Comparison of ENCODE assay signal across 1 cellular context in the genomic region with DNA sequence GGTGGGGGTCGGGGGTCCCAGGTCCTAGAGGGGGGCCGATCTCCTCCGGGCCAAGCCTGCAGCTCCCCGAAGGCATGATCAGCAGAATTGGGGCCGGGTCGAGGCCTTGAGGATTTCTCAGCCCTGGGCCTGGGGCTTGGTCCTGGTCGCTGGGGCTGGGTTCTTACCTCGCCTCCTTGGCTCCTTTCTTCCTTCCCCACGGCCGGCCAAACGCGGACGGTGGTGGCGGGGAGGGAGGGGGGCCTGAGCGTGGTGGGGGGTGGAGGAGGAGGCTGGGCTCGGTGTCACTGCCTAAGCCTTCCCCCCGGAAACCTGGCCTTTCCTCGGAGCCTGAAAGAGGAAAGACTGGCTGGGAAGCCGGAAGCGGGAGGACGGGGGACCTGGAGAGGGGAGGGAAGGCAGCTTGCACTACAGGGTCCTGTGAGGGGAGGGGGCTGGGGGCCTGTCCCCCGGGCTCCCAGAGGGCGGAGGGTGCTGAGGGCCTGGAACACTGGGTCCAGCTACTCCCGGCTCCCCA.
TF ChIP-seq lines count a peak whose summit lies in the region.

A gene with protein sequence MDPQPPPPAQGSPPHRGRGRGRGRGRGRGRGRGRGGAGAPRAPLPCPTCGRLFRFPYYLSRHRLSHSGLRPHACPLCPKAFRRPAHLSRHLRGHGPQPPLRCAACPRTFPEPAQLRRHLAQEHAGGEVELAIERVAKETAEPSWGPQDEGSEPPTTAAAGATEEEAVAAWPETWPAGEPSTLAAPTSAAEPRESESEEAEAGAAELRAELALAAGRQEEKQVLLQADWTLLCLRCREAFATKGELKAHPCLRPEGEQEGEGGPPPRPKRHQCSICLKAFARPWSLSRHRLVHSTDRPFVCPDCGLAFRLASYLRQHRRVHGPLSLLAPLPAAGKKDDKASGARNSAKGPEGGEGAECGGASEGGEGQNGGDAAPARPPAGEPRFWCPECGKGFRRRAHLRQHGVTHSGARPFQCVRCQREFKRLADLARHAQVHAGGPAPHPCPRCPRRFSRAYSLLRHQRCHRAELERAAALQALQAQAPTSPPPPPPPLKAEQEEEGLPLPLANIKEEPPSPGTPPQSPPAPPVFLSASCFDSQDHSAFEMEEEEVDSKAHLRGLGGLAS (minus strand): TSS at position 221 of the 517 bp plus-strand sequence. CDS start 1,209 bp downstream, outside the sequence.

TF ChIP-seq in HEK293, 187 proteins besides CTCF, POLR2A, EP300 and RAD21 (continued from another document and continues in another):
- no peak for TF ChIP-seq ZNF416 (tag by site-specific recombination; IDR thresholded peaks at IDR 0.05)
- no peak for TF ChIP-seq GLI2 (tag by site-specific recombination; IDR thresholded peaks at IDR 0.05; ENCODE audit: borderline replicate concordance, low read depth)
- TF ChIP-seq SCRT2 (tag by site-specific recombination; IDR thresholded peaks at IDR 0.05), result no peak
- TF ChIP-seq HOXD13 (CRISPR knock-in tag; IDR thresholded peaks at IDR 0.05; ENCODE audit: borderline replicate concordance), result no peak
- TF ChIP-seq, protein P1, sequence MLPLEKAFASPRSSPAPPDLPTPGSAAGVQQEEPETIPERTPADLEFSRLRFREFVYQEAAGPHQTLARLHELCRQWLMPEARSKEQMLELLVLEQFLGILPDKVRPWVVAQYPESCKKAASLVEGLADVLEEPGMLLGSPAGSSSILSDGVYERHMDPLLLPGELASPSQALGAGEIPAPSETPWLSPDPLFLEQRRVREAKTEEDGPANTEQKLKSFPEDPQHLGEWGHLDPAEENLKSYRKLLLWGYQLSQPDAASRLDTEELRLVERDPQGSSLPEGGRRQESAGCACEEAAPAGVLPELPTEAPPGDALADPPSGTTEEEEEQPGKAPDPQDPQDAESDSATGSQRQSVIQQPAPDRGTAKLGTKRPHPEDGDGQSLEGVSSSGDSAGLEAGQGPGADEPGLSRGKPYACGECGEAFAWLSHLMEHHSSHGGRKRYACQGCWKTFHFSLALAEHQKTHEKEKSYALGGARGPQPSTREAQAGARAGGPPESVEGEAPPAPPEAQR (tag by site-specific recombination; IDR thresholded peaks at IDR 0.05), result no peak
- no peak for TF ChIP-seq ZNF785 (tag by site-specific recombination; IDR thresholded peaks at IDR 0.05)
- TF ChIP-seq, protein P2, sequence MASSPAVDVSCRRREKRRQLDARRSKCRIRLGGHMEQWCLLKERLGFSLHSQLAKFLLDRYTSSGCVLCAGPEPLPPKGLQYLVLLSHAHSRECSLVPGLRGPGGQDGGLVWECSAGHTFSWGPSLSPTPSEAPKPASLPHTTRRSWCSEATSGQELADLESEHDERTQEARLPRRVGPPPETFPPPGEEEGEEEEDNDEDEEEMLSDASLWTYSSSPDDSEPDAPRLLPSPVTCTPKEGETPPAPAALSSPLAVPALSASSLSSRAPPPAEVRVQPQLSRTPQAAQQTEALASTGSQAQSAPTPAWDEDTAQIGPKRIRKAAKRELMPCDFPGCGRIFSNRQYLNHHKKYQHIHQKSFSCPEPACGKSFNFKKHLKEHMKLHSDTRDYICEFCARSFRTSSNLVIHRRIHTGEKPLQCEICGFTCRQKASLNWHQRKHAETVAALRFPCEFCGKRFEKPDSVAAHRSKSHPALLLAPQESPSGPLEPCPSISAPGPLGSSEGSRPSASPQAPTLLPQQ (tag by site-specific recombination; IDR thresholded peaks at IDR 0.05), result peak; percentile 74
- no peak for TF ChIP-seq ZNF596 (tag by site-specific recombination; IDR thresholded peaks at IDR 0.05)
- TF ChIP-seq, protein P3, sequence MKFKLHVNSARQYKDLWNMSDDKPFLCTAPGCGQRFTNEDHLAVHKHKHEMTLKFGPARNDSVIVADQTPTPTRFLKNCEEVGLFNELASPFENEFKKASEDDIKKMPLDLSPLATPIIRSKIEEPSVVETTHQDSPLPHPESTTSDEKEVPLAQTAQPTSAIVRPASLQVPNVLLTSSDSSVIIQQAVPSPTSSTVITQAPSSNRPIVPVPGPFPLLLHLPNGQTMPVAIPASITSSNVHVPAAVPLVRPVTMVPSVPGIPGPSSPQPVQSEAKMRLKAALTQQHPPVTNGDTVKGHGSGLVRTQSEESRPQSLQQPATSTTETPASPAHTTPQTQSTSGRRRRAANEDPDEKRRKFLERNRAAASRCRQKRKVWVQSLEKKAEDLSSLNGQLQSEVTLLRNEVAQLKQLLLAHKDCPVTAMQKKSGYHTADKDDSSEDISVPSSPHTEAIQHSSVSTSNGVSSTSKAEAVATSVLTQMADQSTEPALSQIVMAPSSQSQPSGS (tag by site-specific recombination; IDR thresholded peaks at IDR 0.05; ENCODE audit: low read depth), result no peak
- TF ChIP-seq ZNF16 (tag by site-specific recombination; IDR thresholded peaks at IDR 0.05; ENCODE audit: low read depth), result no peak
- TF ChIP-seq, protein P4, sequence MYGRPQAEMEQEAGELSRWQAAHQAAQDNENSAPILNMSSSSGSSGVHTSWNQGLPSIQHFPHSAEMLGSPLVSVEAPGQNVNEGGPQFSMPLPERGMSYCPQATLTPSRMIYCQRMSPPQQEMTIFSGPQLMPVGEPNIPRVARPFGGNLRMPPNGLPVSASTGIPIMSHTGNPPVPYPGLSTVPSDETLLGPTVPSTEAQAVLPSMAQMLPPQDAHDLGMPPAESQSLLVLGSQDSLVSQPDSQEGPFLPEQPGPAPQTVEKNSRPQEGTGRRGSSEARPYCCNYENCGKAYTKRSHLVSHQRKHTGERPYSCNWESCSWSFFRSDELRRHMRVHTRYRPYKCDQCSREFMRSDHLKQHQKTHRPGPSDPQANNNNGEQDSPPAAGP (tag by site-specific recombination; IDR thresholded peaks at IDR 0.05), result 0 out of 2 replicates have a peak, but pooled peaks have one; percentile 39
- 0 out of 2 replicates have a peak, but pooled peaks have one; percentile 35 for TF ChIP-seq KLF7 (tag by site-specific recombination; IDR thresholded peaks at IDR 0.05; ENCODE audit: borderline replicate concordance)
- TF ChIP-seq, protein P5, sequence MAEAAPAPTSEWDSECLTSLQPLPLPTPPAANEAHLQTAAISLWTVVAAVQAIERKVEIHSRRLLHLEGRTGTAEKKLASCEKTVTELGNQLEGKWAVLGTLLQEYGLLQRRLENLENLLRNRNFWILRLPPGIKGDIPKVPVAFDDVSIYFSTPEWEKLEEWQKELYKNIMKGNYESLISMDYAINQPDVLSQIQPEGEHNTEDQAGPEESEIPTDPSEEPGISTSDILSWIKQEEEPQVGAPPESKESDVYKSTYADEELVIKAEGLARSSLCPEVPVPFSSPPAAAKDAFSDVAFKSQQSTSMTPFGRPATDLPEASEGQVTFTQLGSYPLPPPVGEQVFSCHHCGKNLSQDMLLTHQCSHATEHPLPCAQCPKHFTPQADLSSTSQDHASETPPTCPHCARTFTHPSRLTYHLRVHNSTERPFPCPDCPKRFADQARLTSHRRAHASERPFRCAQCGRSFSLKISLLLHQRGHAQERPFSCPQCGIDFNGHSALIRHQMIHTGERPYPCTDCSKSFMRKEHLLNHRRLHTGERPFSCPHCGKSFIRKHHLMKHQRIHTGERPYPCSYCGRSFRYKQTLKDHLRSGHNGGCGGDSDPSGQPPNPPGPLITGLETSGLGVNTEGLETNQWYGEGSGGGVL (tag by site-specific recombination; IDR thresholded peaks at IDR 0.05), result peak; percentile 80
- TF ChIP-seq KLF10 (tag by site-specific recombination; IDR thresholded peaks at IDR 0.05), result peak; percentile 67; the same call in 1 of the 2 replicates
- TF ChIP-seq ZFP37 (tag by site-specific recombination; IDR thresholded peaks at IDR 0.05), result peak; percentile 70
- no peak for TF ChIP-seq ZNF169 (tag by site-specific recombination; IDR thresholded peaks at IDR 0.05)
- TF ChIP-seq, protein P6, sequence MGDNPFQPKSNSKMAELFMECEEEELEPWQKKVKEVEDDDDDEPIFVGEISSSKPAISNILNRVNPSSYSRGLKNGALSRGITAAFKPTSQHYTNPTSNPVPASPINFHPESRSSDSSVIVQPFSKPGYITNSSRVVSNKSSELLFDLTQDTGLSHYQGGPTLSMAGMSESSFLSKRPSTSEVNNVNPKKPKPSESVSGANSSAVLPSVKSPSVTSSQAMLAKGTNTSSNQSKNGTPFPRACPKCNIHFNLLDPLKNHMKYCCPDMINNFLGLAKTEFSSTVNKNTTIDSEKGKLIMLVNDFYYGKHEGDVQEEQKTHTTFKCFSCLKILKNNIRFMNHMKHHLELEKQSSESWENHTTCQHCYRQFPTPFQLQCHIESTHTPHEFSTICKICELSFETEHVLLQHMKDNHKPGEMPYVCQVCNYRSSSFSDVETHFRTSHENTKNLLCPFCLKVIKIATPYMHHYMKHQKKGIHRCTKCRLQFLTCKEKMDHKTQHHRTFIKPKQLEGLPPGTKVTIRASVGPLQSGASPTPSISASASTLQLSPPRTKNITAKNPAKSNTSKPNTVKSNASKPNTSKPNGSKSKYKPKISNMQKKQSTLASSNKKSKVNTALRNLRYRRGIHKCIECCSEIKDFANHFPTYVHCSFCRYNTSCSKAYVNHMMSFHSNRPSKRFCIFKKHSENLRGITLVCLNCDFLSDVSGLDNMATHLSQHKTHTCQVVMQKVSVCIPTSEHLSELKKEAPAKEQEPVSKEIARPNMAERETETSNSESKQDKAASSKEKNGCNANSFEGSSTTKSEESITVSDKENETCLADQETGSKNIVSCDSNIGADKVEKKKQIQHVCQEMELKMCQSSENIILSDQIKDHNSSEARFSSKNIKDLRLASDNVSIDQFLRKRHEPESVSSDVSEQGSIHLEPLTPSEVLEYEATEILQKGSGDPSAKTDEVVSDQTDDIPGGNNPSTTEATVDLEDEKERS (tag by site-specific recombination; IDR thresholded peaks at IDR 0.05), result no peak
- no peak for TF ChIP-seq ZNF521 (tag by site-specific recombination; IDR thresholded peaks at IDR 0.05)
- TF ChIP-seq, protein P7, sequence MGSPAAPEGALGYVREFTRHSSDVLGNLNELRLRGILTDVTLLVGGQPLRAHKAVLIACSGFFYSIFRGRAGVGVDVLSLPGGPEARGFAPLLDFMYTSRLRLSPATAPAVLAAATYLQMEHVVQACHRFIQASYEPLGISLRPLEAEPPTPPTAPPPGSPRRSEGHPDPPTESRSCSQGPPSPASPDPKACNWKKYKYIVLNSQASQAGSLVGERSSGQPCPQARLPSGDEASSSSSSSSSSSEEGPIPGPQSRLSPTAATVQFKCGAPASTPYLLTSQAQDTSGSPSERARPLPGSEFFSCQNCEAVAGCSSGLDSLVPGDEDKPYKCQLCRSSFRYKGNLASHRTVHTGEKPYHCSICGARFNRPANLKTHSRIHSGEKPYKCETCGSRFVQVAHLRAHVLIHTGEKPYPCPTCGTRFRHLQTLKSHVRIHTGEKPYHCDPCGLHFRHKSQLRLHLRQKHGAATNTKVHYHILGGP (tag by site-specific recombination; IDR thresholded peaks at IDR 0.05), result no peak
- TF ChIP-seq ZNF335 (tag by site-specific recombination; conservative IDR thresholded peaks at IDR 0.05), result peak; percentile 78; the same call in 1 of the 2 replicates
- peak; percentile 40; the same call in 1 of the 2 replicates for TF ChIP-seq REPIN1 (tag by site-specific recombination; IDR thresholded peaks at IDR 0.05; ENCODE audit: low read depth)
- TF ChIP-seq ZSCAN16 (tag by site-specific recombination; IDR thresholded peaks at IDR 0.05), result no peak
- TF ChIP-seq ZNF548 (tag by site-specific recombination; IDR thresholded peaks at IDR 0.05), result no peak
- TF ChIP-seq ZNF561 (tag by site-specific recombination; IDR thresholded peaks at IDR 0.05; ENCODE audit: borderline replicate concordance), result peak; percentile 85
- no peak for TF ChIP-seq ZNF626 (tag by site-specific recombination; IDR thresholded peaks at IDR 0.05)
- no peak for TF ChIP-seq YY1 (tag by site-specific recombination; IDR thresholded peaks at IDR 0.05)
- no peak for TF ChIP-seq ZNF658 (tag by site-specific recombination; IDR thresholded peaks at IDR 0.05)
- no peak for TF ChIP-seq ZBTB48 (tag by site-specific recombination; IDR thresholded peaks at IDR 0.05)
- peak; percentile 44; the same call in 1 of the 2 replicates for TF ChIP-seq KLF1 (tag by site-specific recombination; IDR thresholded peaks at IDR 0.05)
- TF ChIP-seq, protein P8, sequence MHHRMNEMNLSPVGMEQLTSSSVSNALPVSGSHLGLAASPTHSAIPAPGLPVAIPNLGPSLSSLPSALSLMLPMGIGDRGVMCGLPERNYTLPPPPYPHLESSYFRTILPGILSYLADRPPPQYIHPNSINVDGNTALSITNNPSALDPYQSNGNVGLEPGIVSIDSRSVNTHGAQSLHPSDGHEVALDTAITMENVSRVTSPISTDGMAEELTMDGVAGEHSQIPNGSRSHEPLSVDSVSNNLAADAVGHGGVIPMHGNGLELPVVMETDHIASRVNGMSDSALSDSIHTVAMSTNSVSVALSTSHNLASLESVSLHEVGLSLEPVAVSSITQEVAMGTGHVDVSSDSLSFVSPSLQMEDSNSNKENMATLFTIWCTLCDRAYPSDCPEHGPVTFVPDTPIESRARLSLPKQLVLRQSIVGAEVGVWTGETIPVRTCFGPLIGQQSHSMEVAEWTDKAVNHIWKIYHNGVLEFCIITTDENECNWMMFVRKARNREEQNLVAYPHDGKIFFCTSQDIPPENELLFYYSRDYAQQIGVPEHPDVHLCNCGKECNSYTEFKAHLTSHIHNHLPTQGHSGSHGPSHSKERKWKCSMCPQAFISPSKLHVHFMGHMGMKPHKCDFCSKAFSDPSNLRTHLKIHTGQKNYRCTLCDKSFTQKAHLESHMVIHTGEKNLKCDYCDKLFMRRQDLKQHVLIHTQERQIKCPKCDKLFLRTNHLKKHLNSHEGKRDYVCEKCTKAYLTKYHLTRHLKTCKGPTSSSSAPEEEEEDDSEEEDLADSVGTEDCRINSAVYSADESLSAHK (tag by site-specific recombination; IDR thresholded peaks at IDR 0.05), result no peak
- no peak for TF ChIP-seq ZNF677 (tag by site-specific recombination; IDR thresholded peaks at IDR 0.05)
- no peak for TF ChIP-seq ZNF211 (tag by site-specific recombination; IDR thresholded peaks at IDR 0.05; ENCODE audit: low read depth)
- TF ChIP-seq, protein P9, sequence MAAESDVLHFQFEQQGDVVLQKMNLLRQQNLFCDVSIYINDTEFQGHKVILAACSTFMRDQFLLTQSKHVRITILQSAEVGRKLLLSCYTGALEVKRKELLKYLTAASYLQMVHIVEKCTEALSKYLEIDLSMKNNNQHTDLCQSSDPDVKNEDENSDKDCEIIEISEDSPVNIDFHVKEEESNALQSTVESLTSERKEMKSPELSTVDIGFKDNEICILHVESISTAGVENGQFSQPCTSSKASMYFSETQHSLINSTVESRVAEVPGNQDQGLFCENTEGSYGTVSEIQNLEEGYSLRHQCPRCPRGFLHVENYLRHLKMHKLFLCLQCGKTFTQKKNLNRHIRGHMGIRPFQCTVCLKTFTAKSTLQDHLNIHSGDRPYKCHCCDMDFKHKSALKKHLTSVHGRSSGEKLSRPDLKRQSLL (tag by site-specific recombination; IDR thresholded peaks at IDR 0.05), result 0 out of 2 replicates have a peak, but pooled peaks have one; percentile 27
- no peak for TF ChIP-seq ZNF274 (IDR thresholded peaks at IDR 0.05; ENCODE audit: low read length)
- no peak for TF ChIP-seq ZNF274 (tag by site-specific recombination; IDR thresholded peaks at IDR 0.05; ENCODE audit: borderline replicate concordance)
- no peak for TF ChIP-seq ZNF121 (tag by site-specific recombination; IDR thresholded peaks at IDR 0.05)
- TF ChIP-seq ZNF174 (tag by site-specific recombination; IDR thresholded peaks at IDR 0.05), result no peak
- no peak for TF ChIP-seq ZNF776 (tag by site-specific recombination; IDR thresholded peaks at IDR 0.05; ENCODE audit: borderline replicate concordance)
- TF ChIP-seq ZNF660 (tag by site-specific recombination; IDR thresholded peaks at IDR 0.05), result peak; percentile 96
- TF ChIP-seq ZNF184 (tag by site-specific recombination; IDR thresholded peaks at IDR 0.05), result no peak
- TF ChIP-seq ZNF10 (tag by site-specific recombination; IDR thresholded peaks at IDR 0.05), result no peak
- no peak for TF ChIP-seq ZNF792 (tag by site-specific recombination; IDR thresholded peaks at IDR 0.05)
- peak; percentile 83 for TF ChIP-seq KLF8 (tag by site-specific recombination; IDR thresholded peaks at IDR 0.05)
- no peak for TF ChIP-seq ZEB2 (tag by site-specific recombination; IDR thresholded peaks at IDR 0.05)
- TF ChIP-seq HOXC10 (CRISPR knock-in tag; IDR thresholded peaks at IDR 0.05), result peak; percentile 53; the same call in 1 of the 2 replicates
- peak; percentile 37; the same call in 1 of the 2 replicates for TF ChIP-seq WT1 (tag by site-specific recombination; IDR thresholded peaks at IDR 0.05)
